24 cellular contexts compared by ENCODE assay signal in the genomic region with DNA sequence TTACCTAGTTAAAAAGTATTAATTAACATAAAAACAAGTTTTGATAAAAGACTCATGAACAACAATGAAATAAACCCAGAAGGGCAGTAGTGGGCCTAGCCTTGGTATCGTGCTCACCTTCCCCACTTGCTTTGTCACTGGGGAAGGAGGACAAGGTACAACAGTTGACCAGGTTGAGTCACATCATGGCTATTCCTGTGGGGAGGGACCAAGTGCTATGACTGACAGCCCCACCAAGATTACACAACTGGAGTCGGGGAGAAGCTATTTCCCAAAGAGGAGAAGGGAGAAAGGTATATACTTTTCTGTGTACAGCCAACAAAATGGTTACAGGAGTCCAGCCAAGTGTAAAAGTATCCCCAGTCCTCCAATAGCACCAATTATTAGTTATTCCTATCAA.
A peak's percentile ranks its signal among the peaks of the same experiment; 100 is the strongest.
DNase-seq lines count a peak whose midpoint lies in the region; ATAC-seq and TF ChIP-seq lines count a peak whose summit lies in the region.
"Had no signal": no experiment of that assay in that cellular context is flagged by ENCODE, and none has a peak within 500 bp of the region (broad histone marks: within the 10 kb centered on the region; RNA-seq: fewer than 3 reads in every experiment).

No MANE protein-coding gene starts in this region.

- no peaks in the 10 kb centered on the region for H3K79me1 ChIP-seq in trophoblast cell (ENCODE audit: low read length)

- no peak for DNase-seq in activated naive CD4-positive, alpha-beta T cell treated with Interleukin-2 at 50 U/mL for 16 hours
- DNase-seq in NB4 (ENCODE audit: low read depth) (peak; percentile 29), epithelial cell of esophagus (ENCODE audit: low read depth) (peak; percentile 53), trophoblast cell (peak; percentile 4 to 40)
- DNase-seq: ACHN; CD4-positive, alpha-beta T cell; COR-L47; DND-41; KBM-7; NCI-H1105; NCI-H146; NCI-H2029; NCI-H2227 treated with DMSO at 0.1 percent for 48 hours; NCI-H510A treated with DMSO at 0.1 percent for 48 hours; NCI-H774; NK-92 treated with Interleukin-12 subunit alpha and Interleukin-12 subunit beta, amount 100 ng/mL, for 24 hours; SJCRH30 had no signal

- no peak overlapping the region for H3K4ac ChIP-seq in trophoblast cell (ENCODE audit: low read depth, low read length)

- H4K8ac ChIP-seq in trophoblast cell (ENCODE audit: low read depth, low read length) = no peak overlapping the region

- WGBS in trophoblast cell (ENCODE audit: extremely low coverage, insufficient coverage, insufficient read length) = no CpG with 5 or more reads among the region's 2 CpGs

- H4K91ac ChIP-seq in trophoblast cell (ENCODE audit: low read depth, low read length) = no peak overlapping the region

- H3K23ac ChIP-seq in trophoblast cell (ENCODE audit: low read length) = no peak overlapping the region

- H3K4me3 Mint-ChIP-seq in activated naive CD4-positive, alpha-beta T cell treated with anti-CD3 and anti-CD28 coated beads, Interleukin-2, amount 50 U/mL, for 24 hours = no peak overlapping the region
- H3K4me3 Mint-ChIP-seq: CD4-positive, alpha-beta T cell had no signal

- H3K9ac ChIP-seq in trophoblast cell (ENCODE audit: low read length) = no peak overlapping the region
- H3K9ac ChIP-seq: BLaER1 had no signal

- no peak overlapping the region for H3K14ac ChIP-seq in trophoblast cell (ENCODE audit: low read length)

- H3K4me1 ChIP-seq in trophoblast cell (ENCODE audit: control insufficient read depth in 1 of 2, insufficient read depth in 2 of 2, low read length in 2 of 2) = no peaks in the 10 kb centered on the region
- H3K4me1 ChIP-seq: SJCRH30 had no signal

- H3K27me3 ChIP-seq in trophoblast cell (ENCODE audit: insufficient read depth, low read length) = no peaks in the 10 kb centered on the region
- H3K27me3 ChIP-seq: BLaER1, SJCRH30 had no signal

- H2BK12ac ChIP-seq in trophoblast cell (ENCODE audit: low read length) = no peak overlapping the region

- H2AFZ ChIP-seq in trophoblast cell (ENCODE audit: insufficient read depth, low read length, poor library complexity) = no peak overlapping the region

- H3K9me3 Mint-ChIP-seq in activated naive CD4-positive, alpha-beta T cell treated with anti-CD3 and anti-CD28 coated beads, Interleukin-2, amount 50 U/mL, for 24 hours = no peaks in the 10 kb centered on the region
- H3K9me3 Mint-ChIP-seq: CD4-positive, alpha-beta T cell had no signal

- H3K79me2 ChIP-seq in trophoblast cell (ENCODE audit: control insufficient read depth, insufficient read depth, low read length, poor library complexity) = no peaks in the 10 kb centered on the region

- no peak overlapping the region for H3K18ac ChIP-seq in trophoblast cell (ENCODE audit: low read length)

- no peaks in the 10 kb centered on the region for H3K36me3 ChIP-seq in trophoblast cell (ENCODE audit: control insufficient read depth in 1 of 2, insufficient read depth in 2 of 2, low read length in 2 of 2)
- H3K36me3 ChIP-seq: BLaER1, SJCRH30 had no signal

- H2AK5ac ChIP-seq in trophoblast cell (ENCODE audit: low read length) = no peak overlapping the region

- no peak for TF ChIP-seq POLR2A in NB4 (IDR thresholded peaks at IDR 0.05; ENCODE audit: extremely low read depth, insufficient read length)

- ATAC-seq in HG03135 (IDR thresholded peaks at IDR 0.05; ENCODE audit: unreplicated experiment) (no peak), HG03095 (IDR thresholded peaks at IDR 0.05; ENCODE audit: unreplicated experiment) (no peak), HG03469 (IDR thresholded peaks at IDR 0.05; ENCODE audit: unreplicated experiment) (no peak)
- ATAC-seq: Panc1 had no signal

- H3K4me2 ChIP-seq in trophoblast cell (ENCODE audit: low read length) = no peak overlapping the region

- no peaks in the 10 kb centered on the region for H3K9me3 ChIP-seq in trophoblast cell (ENCODE audit: insufficient read depth, low read depth, low read length)
- H3K9me3 ChIP-seq: BLaER1, SJCRH30 had no signal

- no peak overlapping the region for H4K12ac ChIP-seq in trophoblast cell (ENCODE audit: low read depth, low read length)

- no peaks in the 10 kb centered on the region for H3K36me3 Mint-ChIP-seq in activated naive CD4-positive, alpha-beta T cell treated with anti-CD3 and anti-CD28 coated beads, Interleukin-2, amount 50 U/mL, for 24 hours

- H3K27ac Mint-ChIP-seq in activated naive CD4-positive, alpha-beta T cell treated with anti-CD3 and anti-CD28 coated beads, Interleukin-2, amount 50 U/mL, for 24 hours = peak overlapping the region; percentile 6
- H3K27ac Mint-ChIP-seq: CD4-positive, alpha-beta T cell had no signal

- H3K27me3 Mint-ChIP-seq in activated naive CD4-positive, alpha-beta T cell treated with anti-CD3 and anti-CD28 coated beads, Interleukin-2, amount 50 U/mL, for 24 hours = peaks cover 5% of the 10 kb centered on the region

- H3K27ac ChIP-seq in trophoblast cell (ENCODE audit: low read depth, low read length) = no peak overlapping the region
- H3K27ac ChIP-seq: 22Rv1, BLaER1, SJCRH30 had no signal

- no peaks in the 10 kb centered on the region for H3K4me1 Mint-ChIP-seq in activated naive CD4-positive, alpha-beta T cell treated with anti-CD3 and anti-CD28 coated beads, Interleukin-2, amount 50 U/mL, for 24 hours

- no peak overlapping the region for H2BK5ac ChIP-seq in trophoblast cell (ENCODE audit: low read depth, low read length, poor library complexity)

- H2BK120ac ChIP-seq in trophoblast cell (ENCODE audit: insufficient read depth, low read length, poor library complexity) = no peak overlapping the region

- H3K4me3 ChIP-seq in NB4 (ENCODE audit: low read depth, low read length) (no peak overlapping the region), epithelial cell of esophagus (ENCODE audit: low read length) (no peak overlapping the region), trophoblast cell (ENCODE audit: low read depth, low read length) (no peak overlapping the region)
- H3K4me3 ChIP-seq: BLaER1, SJCRH30 had no signal

- no peak for TF ChIP-seq CTCF in NB4 (IDR thresholded peaks at IDR 0.05; ENCODE audit: low read depth, low read length)
- TF ChIP-seq CTCF in epithelial cell of esophagus (IDR thresholded peaks at IDR 0.05; ENCODE audit: insufficient read depth, low read depth, low read length, missing control alignments) = no peak
